ENCODE assay signal across 1 cellular context in the genomic region with DNA sequence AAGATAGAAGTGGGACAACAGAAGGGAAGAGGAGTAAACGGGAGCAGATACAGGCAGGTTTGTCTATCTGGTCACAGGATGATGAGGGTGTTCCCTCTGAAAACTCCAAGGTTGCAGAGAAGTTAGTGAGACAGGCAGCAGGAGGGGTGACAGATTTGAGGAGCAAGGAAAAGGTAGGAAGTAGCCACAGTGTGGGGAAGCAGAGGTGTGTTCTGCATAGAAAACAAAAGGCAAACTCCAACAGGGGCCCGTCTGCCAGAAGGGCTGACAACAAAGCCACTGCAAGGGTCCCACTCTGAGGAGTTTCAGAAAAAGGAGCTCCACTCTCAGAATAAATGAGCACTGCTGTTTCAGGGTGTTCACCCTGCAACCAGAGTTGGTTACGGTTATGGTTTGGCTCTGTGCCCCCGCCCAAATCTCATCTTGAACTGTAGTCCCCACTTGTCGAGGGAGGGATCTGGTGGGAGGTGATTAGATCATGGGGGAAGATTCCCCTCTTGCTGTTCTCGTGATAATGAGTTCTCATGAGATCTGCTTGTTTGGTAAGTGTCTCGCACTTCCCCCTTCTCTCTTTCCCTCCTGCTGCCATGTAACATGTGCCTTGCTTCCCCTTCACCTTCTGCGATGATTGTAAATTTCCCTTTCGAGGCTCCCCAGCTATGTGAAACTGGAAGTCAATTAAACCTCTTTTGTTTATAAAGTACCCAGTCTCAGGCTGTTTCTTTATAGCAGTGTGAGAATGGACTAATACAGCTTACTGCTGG.
TF ChIP-seq lines count a peak whose summit lies in the region.

No MANE protein-coding gene starts in this region.

TF ChIP-seq in IMR-90, 13 proteins besides CTCF, POLR2A, EP300 and RAD21 (continued from another document):
- TF ChIP-seq, protein P1, sequence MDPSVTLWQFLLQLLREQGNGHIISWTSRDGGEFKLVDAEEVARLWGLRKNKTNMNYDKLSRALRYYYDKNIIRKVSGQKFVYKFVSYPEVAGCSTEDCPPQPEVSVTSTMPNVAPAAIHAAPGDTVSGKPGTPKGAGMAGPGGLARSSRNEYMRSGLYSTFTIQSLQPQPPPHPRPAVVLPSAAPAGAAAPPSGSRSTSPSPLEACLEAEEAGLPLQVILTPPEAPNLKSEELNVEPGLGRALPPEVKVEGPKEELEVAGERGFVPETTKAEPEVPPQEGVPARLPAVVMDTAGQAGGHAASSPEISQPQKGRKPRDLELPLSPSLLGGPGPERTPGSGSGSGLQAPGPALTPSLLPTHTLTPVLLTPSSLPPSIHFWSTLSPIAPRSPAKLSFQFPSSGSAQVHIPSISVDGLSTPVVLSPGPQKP (IDR thresholded peaks at IDR 0.05; ENCODE audit: borderline replicate concordance, low read depth, low read length), result no peak
- no peak for TF ChIP-seq CHD1 (IDR thresholded peaks at IDR 0.05; ENCODE audit: low read depth, low read length)
- no peak for TF ChIP-seq SMC3 (IDR thresholded peaks at IDR 0.05; ENCODE audit: low read depth, low read length)
- no peak for TF ChIP-seq RFX5 (IDR thresholded peaks at IDR 0.05; ENCODE audit: low read depth, low read length)
- no peak for TF ChIP-seq MAFK (IDR thresholded peaks at IDR 0.05; ENCODE audit: low read depth, low read length)
- TF ChIP-seq, protein P2, sequence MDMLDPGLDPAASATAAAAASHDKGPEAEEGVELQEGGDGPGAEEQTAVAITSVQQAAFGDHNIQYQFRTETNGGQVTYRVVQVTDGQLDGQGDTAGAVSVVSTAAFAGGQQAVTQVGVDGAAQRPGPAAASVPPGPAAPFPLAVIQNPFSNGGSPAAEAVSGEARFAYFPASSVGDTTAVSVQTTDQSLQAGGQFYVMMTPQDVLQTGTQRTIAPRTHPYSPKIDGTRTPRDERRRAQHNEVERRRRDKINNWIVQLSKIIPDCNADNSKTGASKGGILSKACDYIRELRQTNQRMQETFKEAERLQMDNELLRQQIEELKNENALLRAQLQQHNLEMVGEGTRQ (IDR thresholded peaks at IDR 0.05; ENCODE audit: low read depth, low read length), result no peak
- no peak for TF ChIP-seq FOS (IDR thresholded peaks at IDR 0.05; ENCODE audit: low read depth, low read length)
- TF ChIP-seq CEBPB (IDR thresholded peaks at IDR 0.05; ENCODE audit: low read depth, low read length), result no peak
- TF ChIP-seq BHLHE40 (IDR thresholded peaks at IDR 0.05; ENCODE audit: low read depth, low read length), result no peak
- TF ChIP-seq RCOR1 (IDR thresholded peaks at IDR 0.05; ENCODE audit: insufficient replicate concordance, low read length), result no peak
TF ChIP-seq in IMR-90: peak in this region for 0.
